ENCODE assay signal across 25 cellular contexts in genomic region chrY:2893466-2893865, GRCh38. TPM values are rescaled to one million over a fixed set of nuclear protein-coding genes. Genes with fewer than 3 reads are reported as not detected.
"Had no signal": no experiment of that assay in that cellular context is flagged by ENCODE, and none has a peak within 500 bp of the region (broad histone marks: within the 10 kb centered on the region; RNA-seq: fewer than 3 reads in every experiment).

No MANE protein-coding gene starts in this region.

- H3K9me3 ChIP-seq: heart left ventricle, mucosa of descending colon, neutrophil, psoas muscle, right lobe of liver, spleen, testis, tibial nerve, upper lobe of right lung, vagina had no signal

- H3K4me3 ChIP-seq: heart left ventricle, mucosa of descending colon, psoas muscle, right lobe of liver, spleen, testis, tibial nerve, upper lobe of right lung, vagina had no signal

- H3K36me3 ChIP-seq: heart left ventricle, neutrophil, right lobe of liver, spleen, tibial nerve, upper lobe of right lung, vagina had no signal

- DNase-seq: dermis blood vessel endothelial cell; endodermal cell; heart left ventricle; hypothalamus; kidney glomerular epithelial cell; mammary epithelial cell; mucosa of descending colon; naive thymus-derived CD8-positive, alpha-beta T cell; psoas muscle; retina; right lobe of liver; spleen; stimulated activated CD4-positive, alpha-beta T cell treated with anti-CD3 and anti-CD28 coated beads, Interleukin-15, amount 100 ng/mL, for 24 hours; stimulated activated CD4-positive, alpha-beta T cell treated with anti-CD3 and anti-CD28 coated beads, Interleukin-2, amount 100 ng/mL, for 24 hours; stimulated activated CD4-positive, alpha-beta T cell treated with anti-CD3 and anti-CD28 coated beads, Interleukin-4, amount 100 ng/mL, for 4 hours; stimulated activated naive B cell treated with anti-CD40 and anti-IgM and Interleukin-4, amounts not matched to agents 10 μg/mL and 1 μg/mL and 100 μg/mL, for 72 hours; stimulated activated naive CD8-positive, alpha-beta T cell treated with anti-CD3 and anti-CD28 coated beads, Interleukin-15, amount 100 ng/mL, for 72 hours; testis; upper lobe of right lung had no signal

- H3K27me3 ChIP-seq: heart left ventricle, neutrophil, right lobe of liver, spleen, testis, tibial nerve, upper lobe of right lung, vagina had no signal

- ATAC-seq: heart left ventricle; mucosa of descending colon; naive thymus-derived CD8-positive, alpha-beta T cell; psoas muscle; right lobe of liver; stimulated activated naive B cell treated with anti-CD40 and anti-IgM and Interleukin-4, amounts not matched to agents 10 μg/mL and 1 μg/mL and 100 μg/mL, for 72 hours; stimulated activated naive CD8-positive, alpha-beta T cell treated with anti-CD3 and anti-CD28 coated beads, Interleukin-15, amount 100 ng/mL, for 72 hours; upper lobe of right lung had no signal

- H3K27ac ChIP-seq: heart left ventricle, neutrophil, psoas muscle, right lobe of liver, spleen, testis, tibial nerve, upper lobe of right lung, vagina had no signal

- H3K4me1 ChIP-seq: heart left ventricle, psoas muscle, right lobe of liver, spleen, testis, tibial nerve, upper lobe of right lung, vagina had no signal

RNA-seq across cellular contexts. Expression of gene ZFY, which starts 41.7 kb away (rescaled TPM):
- total RNA-seq: dermis blood vessel endothelial cell, fibroblast of lung, glomerular endothelial cell, mammary epithelial cell, mesenteric fat pad, psoas muscle, vagina had no signal
- polyA plus RNA-seq: mammary epithelial cell; naive thymus-derived CD8-positive, alpha-beta T cell had no signal

RNA-seq across cellular contexts. Expression of gene RPS4Y1, which starts 52.1 kb away (rescaled TPM):
- total RNA-seq: fibroblast of lung, glomerular endothelial cell, mesenteric fat pad, psoas muscle, vagina had no signal
- polyA plus RNA-seq: mammary epithelial cell; naive thymus-derived CD8-positive, alpha-beta T cell had no signal
